Comparison of ENCODE assay signal across 8 cellular contexts in genomic region chr3:38805765-38806386, GRCh38. TPM values are rescaled to one million over a fixed set of nuclear protein-coding genes. Genes with fewer than 3 reads are reported as not detected.
DNase-seq lines count a peak whose midpoint lies in the region; ATAC-seq and TF ChIP-seq lines count a peak whose summit lies in the region.

No MANE protein-coding gene starts in this region.

- H3K27ac Mint-ChIP-seq in naive thymus-derived CD4-positive, alpha-beta T cell = no peak overlapping the region

- no peak overlapping the region for H3K4me2 ChIP-seq in OCI-LY7 (ENCODE audit: low read length)

- CTCF ChIA-PET in OCI-LY7 (lab: Charles Lee; ENCODE audit: unreplicated experiment) = interaction anchor here (1.4 kb wide), 1 partner anchor 194 kb away, joined by 3 read pairs; no protein-coding TSS in a partner anchor
- CTCF ChIA-PET in naive thymus-derived CD4-positive, alpha-beta T cell (lab: Charles Lee) = no interaction called here

- peaks cover 0 to 20% (median 8%) of the 10 kb centered on the region in 11 donors for H3K9me3 Mint-ChIP-seq in naive thymus-derived CD4-positive, alpha-beta T cell

- H3K79me2 ChIP-seq in OCI-LY7 (ENCODE audit: insufficient read depth, low read depth, low read length) = no peaks in the 10 kb centered on the region

- no peaks in the 10 kb centered on the region for H4K20me1 ChIP-seq in OCI-LY7 (ENCODE audit: insufficient read depth, low read length)

- H3K4me3 ChIP-seq in OCI-LY7 (ENCODE audit: low read depth, low read length, poor library complexity, severe bottlenecking) (no peak overlapping the region), WERI-Rb-1 (ENCODE audit: low read depth, low read length) (no peak overlapping the region), tibial artery (no peak overlapping the region)
- no peak overlapping the region for H3K4me3 ChIP-seq in naive thymus-derived CD4-positive, alpha-beta T cell (ENCODE audit: low read length)

- no peak overlapping the region for H3K4me3 Mint-ChIP-seq in naive thymus-derived CD4-positive, alpha-beta T cell

- DNase-seq in left cardiac atrium = peak; percentile 29
- DNase-seq in Right ventricle myocardium inferior (ENCODE audit: missing footprints) = no peak
- DNase-seq in OCI-LY7 (ENCODE audit: low spot score) = peak; percentile 68
- DNase-seq in dedifferentiated amniotic fluid mesenchymal stem cell (ENCODE audit: extremely low spot score) = peak; percentile 42
- DNase-seq in naive thymus-derived CD4-positive, alpha-beta T cell = peak in 4 of 9 donors; percentile 11 to 35 (median 22)
- DNase-seq in WERI-Rb-1 = no peak
- DNase-seq in tibial artery = no peak

- peaks cover 0 to 4% (median 0%) of the 10 kb centered on the region in 5 donors for H3K36me3 Mint-ChIP-seq in naive thymus-derived CD4-positive, alpha-beta T cell

- POLR2A ChIA-PET in OCI-LY7 (lab: Charles Lee) = interaction anchor here (0.6 kb wide), 1 partner anchor 147 kb away, joined by 9 read pairs; no protein-coding TSS in a partner anchor
- POLR2A ChIA-PET in naive thymus-derived CD4-positive, alpha-beta T cell (lab: Charles Lee) = no interaction called here

- no peak overlapping the region for H3K27ac ChIP-seq in OCI-LY7 (ENCODE audit: low read depth, low read length, poor library complexity, severe bottlenecking)
- H3K27ac ChIP-seq in naive thymus-derived CD4-positive, alpha-beta T cell (ENCODE audit: low read depth, low read length) = no peak overlapping the region
- no peak overlapping the region for H3K27ac ChIP-seq in WERI-Rb-1
- H3K27ac ChIP-seq in tibial artery = no peak overlapping the region

- ATAC-seq in left cardiac atrium (peak; percentile 34 to 38), Right ventricle myocardium inferior (no peak), GM18870 (IDR thresholded peaks at IDR 0.05; ENCODE audit: unreplicated experiment) (no peak)
- peak; percentile 50 for ATAC-seq in naive thymus-derived CD4-positive, alpha-beta T cell

- no peaks in the 10 kb centered on the region for H3K27me3 ChIP-seq in naive thymus-derived CD4-positive, alpha-beta T cell (ENCODE audit: control insufficient read depth in 2 of 2, insufficient read depth in 2 of 2, low read length in 2 of 2)
- H3K27me3 ChIP-seq in WERI-Rb-1 (ENCODE audit: insufficient read depth, low read depth, severe bottlenecking) (peaks cover 28% of the 10 kb centered on the region), tibial artery (no peaks in the 10 kb centered on the region)

- H3K9me2 ChIP-seq in OCI-LY7 (ENCODE audit: insufficient read depth, low read length) = no peaks in the 10 kb centered on the region

- no peaks in the 10 kb centered on the region for H3K9me3 ChIP-seq in OCI-LY7 (ENCODE audit: low read length)
- H3K9me3 ChIP-seq in naive thymus-derived CD4-positive, alpha-beta T cell (ENCODE audit: control insufficient read depth in 2 of 3, low read length in 3 of 3) = no peaks in the 10 kb centered on the region
- H3K9me3 ChIP-seq in WERI-Rb-1 (ENCODE audit: severe bottlenecking) = no peaks in the 10 kb centered on the region
- H3K9me3 ChIP-seq in tibial artery = no peaks in the 10 kb centered on the region

- no TSS peak for BruUV-seq in OCI-LY7 (replicated peaks; lab: Mats Ljungman, UMichigan)

- intact Hi-C loops in left cardiac atrium (cut with DNase I) (no loop called here), Right ventricle myocardium inferior (cut with DNase I) (no loop called here), OCI-LY7 (cut with micrococcal nuclease; ENCODE audit: unreplicated experiment) (no loop called here), tibial artery (cut with DNase I; ENCODE audit: low total_unique reads) (no loop called here)
- intact Hi-C loops in naive thymus-derived CD4-positive, alpha-beta T cell (cut with micrococcal nuclease) = no loop called here

- H3K36me3 ChIP-seq in OCI-LY7 (ENCODE audit: insufficient read depth, low read length) (no peaks in the 10 kb centered on the region), WERI-Rb-1 (no peaks in the 10 kb centered on the region), tibial artery (no peaks in the 10 kb centered on the region)
- H3K36me3 ChIP-seq in naive thymus-derived CD4-positive, alpha-beta T cell (ENCODE audit: control insufficient read depth in 2 of 3, insufficient read depth in 3 of 3, low read length in 3 of 3) = no peaks in the 10 kb centered on the region

- H3K4me1 Mint-ChIP-seq in naive thymus-derived CD4-positive, alpha-beta T cell = peaks cover 0 to 3% (median 0%) of the 10 kb centered on the region in 7 donors

- H3K4me1 ChIP-seq in OCI-LY7 (ENCODE audit: insufficient read depth, low read length, poor library complexity, severe bottlenecking) (no peaks in the 10 kb centered on the region), tibial artery (no peaks in the 10 kb centered on the region)
- no peaks in the 10 kb centered on the region for H3K4me1 ChIP-seq in naive thymus-derived CD4-positive, alpha-beta T cell (ENCODE audit: control insufficient read depth in 2 of 2, insufficient read depth in 2 of 2, low read length in 2 of 2)

- TF ChIP-seq CTCF in OCI-LY7 (conservative IDR thresholded peaks at IDR 0.05; ENCODE audit: low read length) (no peak), WERI-Rb-1 (IDR thresholded peaks at IDR 0.05; ENCODE audit: low read depth, low read length) (no peak), tibial artery (IDR thresholded peaks at IDR 0.05) (no peak)

- H2AFZ ChIP-seq in OCI-LY7 (ENCODE audit: low read length) = no peak overlapping the region

- H3K27me3 Mint-ChIP-seq in naive thymus-derived CD4-positive, alpha-beta T cell = peaks cover 0 to 14% (median 9%) of the 10 kb centered on the region in 5 donors

RNA-seq across cellular contexts. Expression of gene SCN10A, which starts 10.1 kb away (rescaled TPM):
- under 1 TPM; 0.09 to 0.18 TPM for total RNA-seq in left cardiac atrium
- 0.14 TPM for total RNA-seq in Right ventricle myocardium inferior
- not detected in 2 replicates for total RNA-seq in OCI-LY7 (2014; rRNA removed; shearing (Covaris generic))
- not detected in 2 replicates for total RNA-seq in OCI-LY7 (2022)
- not detected for total RNA-seq in naive thymus-derived CD4-positive, alpha-beta T cell
- polyA plus RNA-seq in naive thymus-derived CD4-positive, alpha-beta T cell = not detected

Comparison
In these comparisons a context has a peak if more than half of its experiments do, and no peak if none do; other contexts are left out.
1. ATAC-seq: peak in left cardiac atrium (2 of 2) and naive thymus-derived CD4-positive, alpha-beta T cell (single experiment); none in Right ventricle myocardium inferior (single experiment) and GM18870 (single experiment).
2. DNase-seq: peak in left cardiac atrium (single experiment), OCI-LY7 (single experiment) and dedifferentiated amniotic fluid mesenchymal stem cell (single experiment); none in Right ventricle myocardium inferior (single experiment), WERI-Rb-1 (single experiment) and tibial artery (0 of 2).